Comparison of ENCODE assay signal across 9 cellular contexts in the genomic region with DNA sequence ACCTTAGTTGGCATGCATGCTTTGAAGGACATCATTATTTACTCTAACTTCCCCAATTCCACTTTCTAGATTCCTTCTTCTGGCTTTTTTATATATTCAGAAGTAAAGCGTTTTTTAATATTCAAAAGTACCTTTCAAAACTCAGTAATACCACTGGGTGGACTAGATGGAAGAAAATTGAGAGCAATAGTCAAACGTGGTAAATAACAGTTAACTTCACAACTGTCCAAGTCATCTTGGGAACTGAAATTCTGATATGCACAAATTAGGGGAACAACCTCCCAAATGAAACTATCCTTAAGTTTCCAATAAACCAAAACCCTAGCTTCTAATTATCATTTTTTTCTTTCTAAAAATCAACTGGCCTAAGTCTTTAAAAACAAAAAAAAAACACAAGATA. TPM values are rescaled to one million over a fixed set of nuclear protein-coding genes. Genes with fewer than 3 reads are reported as not detected.
A peak's percentile ranks its signal among the peaks of the same experiment; 100 is the strongest.
DNase-seq lines count a peak whose midpoint lies in the region; ATAC-seq and TF ChIP-seq lines count a peak whose summit lies in the region.
"Had no signal": no experiment of that assay in that cellular context is flagged by ENCODE, and none has a peak within 500 bp of the region (broad histone marks: within the 10 kb centered on the region; RNA-seq: fewer than 3 reads in every experiment).

No MANE protein-coding gene starts in this region.

- H3K27ac Mint-ChIP-seq in activated CD8-positive, alpha-beta memory T cell treated with anti-CD3 and anti-CD28 coated beads, Interleukin-2, amount 10 ng/mL, durations not matched to agents 7 days and 5 days = peak overlapping the region; percentile 94

- H3K36me3 ChIP-seq in PC-9 (ENCODE audit: low read depth) = peaks cover 33% of the 10 kb centered on the region
- H3K36me3 ChIP-seq in suprapubic skin = no peaks in the 10 kb centered on the region
- no peaks in the 10 kb centered on the region for H3K36me3 ChIP-seq in Peyer's patch

- peaks cover 6% of the 10 kb centered on the region; the same call in 1 of the 2 replicates for H3F3A ChIP-seq in PC-9 (ENCODE audit: insufficient read depth, low read depth)

- H3K4me3 Mint-ChIP-seq in activated CD8-positive, alpha-beta memory T cell treated with anti-CD3 and anti-CD28 coated beads, Interleukin-2, amount 10 ng/mL, durations not matched to agents 7 days and 5 days = peak overlapping the region; percentile 92

- TF ChIP-seq EP300 in suprapubic skin (IDR thresholded peaks at IDR 0.05) = no peak

- H3K36me3 Mint-ChIP-seq in activated CD8-positive, alpha-beta memory T cell treated with anti-CD3 and anti-CD28 coated beads, Interleukin-2, amount 10 ng/mL, durations not matched to agents 7 days and 5 days = peaks cover 30% of the 10 kb centered on the region

- TF ChIP-seq POLR2A in suprapubic skin (IDR thresholded peaks at IDR 0.05) = no peak
- TF ChIP-seq POLR2A in Peyer's patch (IDR thresholded peaks at IDR 0.05) = no peak

- H3K9me3 ChIP-seq in PC-9 (ENCODE audit: insufficient read depth, low read depth) (no peaks in the 10 kb centered on the region), suprapubic skin (no peaks in the 10 kb centered on the region), Peyer's patch (no peaks in the 10 kb centered on the region)
- H3K9me3 ChIP-seq: Caco-2 had no signal

- peaks cover 66% of the 10 kb centered on the region for H3K4me1 Mint-ChIP-seq in activated CD8-positive, alpha-beta memory T cell treated with anti-CD3 and anti-CD28 coated beads, Interleukin-2, amount 10 ng/mL, durations not matched to agents 7 days and 5 days

- no TSS peak for BruUV-seq in PC-9 (replicated peaks; lab: Mats Ljungman, UMichigan)

- H3K4me3 ChIP-seq in PC-9 = peak overlapping the region; percentile 20; the same call in 1 of the 2 replicates
- H3K4me3 ChIP-seq in fibroblast of pulmonary artery (replicated peaks; ENCODE audit: low read depth, low read length) = peak overlapping the region; percentile 55
- peak overlapping the region; percentile 12 for H3K4me3 ChIP-seq in suprapubic skin
- H3K4me3 ChIP-seq in Peyer's patch = peak overlapping the region in 1 of 4 donors; percentile 35

- H3K27me3 Mint-ChIP-seq in activated CD8-positive, alpha-beta memory T cell treated with anti-CD3 and anti-CD28 coated beads, Interleukin-2, amount 10 ng/mL, durations not matched to agents 7 days and 5 days = no peaks in the 10 kb centered on the region

- H3K4me2 ChIP-seq in PC-9 = peak overlapping the region; percentile 55

- ATAC-seq in activated CD8-positive, alpha-beta memory T cell treated with anti-CD3 and anti-CD28 coated beads, Interleukin-2, amount 10 ng/mL, durations not matched to agents 7 days and 5 days = no peak

- H3K4me1 ChIP-seq in PC-9 (replicated peaks; ENCODE audit: insufficient read depth) = peaks cover 68% of the 10 kb centered on the region
- H3K4me1 ChIP-seq in suprapubic skin = peaks cover 15% of the 10 kb centered on the region
- H3K4me1 ChIP-seq in Peyer's patch = peaks cover 0 to 15% (median 7%) of the 10 kb centered on the region in 4 donors

- peaks cover 100% of the 10 kb centered on the region for H3K79me2 ChIP-seq in PC-9 (ENCODE audit: low read depth)

- intact Hi-C loops in PC-9 (cut with micrococcal nuclease; ENCODE audit: unreplicated experiment) (no loop called here), posterior vena cava (cut with DNase I) (no loop called here)

- no peaks in the 10 kb centered on the region for H3K27me3 ChIP-seq in PC-9 (ENCODE audit: insufficient read depth, low read depth)
- no peaks in the 10 kb centered on the region for H3K27me3 ChIP-seq in suprapubic skin
- H3K27me3 ChIP-seq in Peyer's patch = no peaks in the 10 kb centered on the region

- WGBS in suprapubic skin = 38% methylated on average over 2 of the region's 2 CpGs

- POLR2A ChIA-PET in PC-9 (lab: Charles Lee; ENCODE audit: unreplicated experiment) = interaction anchor here (0.5 to 0.6 kb wide), 3 partner anchors 22 to 342 kb away, joined by 5 to 7 read pairs (median 6); partner anchors contain the start of gene ETFBKMT

- peaks cover 5% of the 10 kb centered on the region for H3K9me3 Mint-ChIP-seq in activated CD8-positive, alpha-beta memory T cell treated with anti-CD3 and anti-CD28 coated beads, Interleukin-2, amount 10 ng/mL, durations not matched to agents 7 days and 5 days (ENCODE audit: low read depth)

- TF ChIP-seq CTCF in PC-9 (conservative IDR thresholded peaks at IDR 0.05) (no peak), fibroblast of pulmonary artery (IDR thresholded peaks at IDR 0.05; ENCODE audit: low read length, missing control alignments) (no peak), suprapubic skin (IDR thresholded peaks at IDR 0.05) (no peak), Peyer's patch (IDR thresholded peaks at IDR 0.05) (no peak)

- DNase-seq in activated CD8-positive, alpha-beta memory T cell treated with anti-CD3 and anti-CD28 coated beads, Interleukin-2, amount 10 ng/mL, durations not matched to agents 7 days and 5 days = no peak
- DNase-seq in activated CD8-positive, alpha-beta memory T cell treated with anti-CD3 and anti-CD28 coated beads, Interleukin-2, amount 50 U/mL, for 4 hours = no peak
- DNase-seq in PC-9 (no peak), fibroblast of pulmonary artery (ENCODE audit: low read depth) (no peak), suprapubic skin (ENCODE audit: low spot score in 2 of 2) (no peak), posterior vena cava (ENCODE audit: low spot score) (no peak), Peyer's patch (no peak)
- DNase-seq in central memory CD4-positive, alpha-beta T cell = no peak
- DNase-seq: Caco-2 had no signal

- no peak overlapping the region for H2AFZ ChIP-seq in PC-9

- CTCF ChIA-PET in activated CD8-positive, alpha-beta memory T cell treated with anti-CD3 and anti-CD28 coated beads, Interleukin-2, amount 10 ng/mL, durations not matched to agents 7 days and 5 days (lab: Charles Lee) = interaction anchor here (0.6 to 1.8 kb wide), 5 partner anchors 10 to 1439 kb away, joined by 3 to 8 read pairs (median 3); partner anchors contain the start of genes IPO8 and YARS2
- CTCF ChIA-PET in PC-9 (lab: Charles Lee) = interaction anchor here (1.0 kb wide), 1 partner anchor 63 kb away, joined by 3 read pairs; no protein-coding TSS in a partner anchor

- 0 out of 2 replicates have a peak, but pooled peaks cover 6% of the 10 kb centered on the region for H3K9me2 ChIP-seq in PC-9 (ENCODE audit: insufficient read depth)

- H4K20me1 ChIP-seq in PC-9 (ENCODE audit: insufficient read depth) = peaks cover 96% of the 10 kb centered on the region

- peak overlapping the region; percentile 38; the same call in 1 of the 2 replicates for H3K27ac ChIP-seq in PC-9
- H3K27ac ChIP-seq in suprapubic skin = no peak overlapping the region
- peak overlapping the region in 2 of 4 donors; percentile 26 to 56 for H3K27ac ChIP-seq in Peyer's patch

RNA-seq across cellular contexts. Expression of gene SINHCAF, which starts 9.0 kb away (rescaled TPM):
- 100 to 1,000 TPM in 1 of 2 experiments, 10 to 100 TPM in 1; 78.5 to 120 TPM for total RNA-seq in activated CD8-positive, alpha-beta memory T cell treated with anti-CD3 and anti-CD28 coated beads, Interleukin-2, amount 10 ng/mL, durations not matched to agents 7 days and 5 days
- 146 and 152 TPM in 2 replicates for total RNA-seq in PC-9 (2021)
- 10 to 100 TPM; 47.8 to 86.1 (median 66.3) TPM for total RNA-seq in suprapubic skin
- total RNA-seq in posterior vena cava = 10 to 100 TPM; 12.0 to 21.5 TPM
- total RNA-seq in Peyer's patch = 100 to 1,000 TPM in 1 of 4 donors, 10 to 100 TPM in 3; 39.9 to 109 (median 53.7) TPM
